2 cellular contexts compared by ENCODE assay signal in the genomic region with DNA sequence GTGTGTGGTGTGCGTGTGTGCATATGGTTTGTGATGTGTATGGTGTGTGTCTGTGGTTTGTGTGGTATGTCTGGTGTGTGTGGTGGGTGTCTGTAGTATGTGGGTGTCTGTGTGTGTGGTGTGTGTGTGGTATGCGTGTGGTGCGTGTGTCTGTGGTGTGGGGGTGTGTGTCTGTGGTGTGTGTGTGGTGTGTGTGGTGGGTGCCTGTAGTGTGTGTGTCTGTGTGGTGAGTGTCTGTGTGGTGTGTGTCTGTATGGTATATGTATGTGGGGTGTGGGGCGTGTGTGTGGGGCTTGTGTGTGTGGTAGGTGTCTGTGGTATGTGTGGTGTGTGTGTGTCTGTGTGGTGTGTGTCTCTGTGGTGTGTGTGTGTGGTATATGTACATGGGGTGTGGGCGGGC.
TF ChIP-seq lines count a peak whose summit lies in the region.

No MANE protein-coding gene starts in this region.

TF ChIP-seq in HEK293, 187 proteins besides CTCF, POLR2A, EP300 and RAD21:
- TF ChIP-seq EGR2 (tag by site-specific recombination; IDR thresholded peaks at IDR 0.05; ENCODE audit: low read depth) (peak; percentile 48; the same call in 1 of the 2 replicates), ZNF473 (tag by site-specific recombination; IDR thresholded peaks at IDR 0.05) (0 out of 2 replicates have a peak, but pooled peaks have one; percentile 49), ZNF140 (tag by site-specific recombination; IDR thresholded peaks at IDR 0.05) (no peak), ZNF112 (tag by site-specific recombination; IDR thresholded peaks at IDR 0.05) (no peak), ZNF670 (tag by site-specific recombination; IDR thresholded peaks at IDR 0.05; ENCODE audit: low read depth) (0 out of 2 replicates have a peak, but pooled peaks have one; percentile 13), ZNF571 (tag by site-specific recombination; IDR thresholded peaks at IDR 0.05) (0 out of 2 replicates have a peak, but pooled peaks have one; percentile 20), MYNN (tag by site-specific recombination; IDR thresholded peaks at IDR 0.05; ENCODE audit: borderline replicate concordance) (no peak)
- TF ChIP-seq, protein P1, sequence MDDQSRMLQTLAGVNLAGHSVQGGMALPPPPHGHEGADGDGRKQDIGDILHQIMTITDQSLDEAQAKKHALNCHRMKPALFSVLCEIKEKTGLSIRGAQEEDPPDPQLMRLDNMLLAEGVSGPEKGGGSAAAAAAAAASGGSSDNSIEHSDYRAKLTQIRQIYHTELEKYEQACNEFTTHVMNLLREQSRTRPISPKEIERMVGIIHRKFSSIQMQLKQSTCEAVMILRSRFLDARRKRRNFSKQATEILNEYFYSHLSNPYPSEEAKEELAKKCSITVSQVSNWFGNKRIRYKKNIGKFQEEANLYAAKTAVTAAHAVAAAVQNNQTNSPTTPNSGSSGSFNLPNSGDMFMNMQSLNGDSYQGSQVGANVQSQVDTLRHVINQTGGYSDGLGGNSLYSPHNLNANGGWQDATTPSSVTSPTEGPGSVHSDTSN (CRISPR knock-in tag; IDR thresholded peaks at IDR 0.05): no peak

TF ChIP-seq in H1, 55 proteins besides CTCF, POLR2A, EP300 and RAD21:
- TF ChIP-seq HDAC6 (IDR thresholded peaks at IDR 0.05; ENCODE audit: low read depth, low read length): no peak
- no peak for TF ChIP-seq KDM5A (IDR thresholded peaks at IDR 0.05; ENCODE audit: low read length)
- no peak for TF ChIP-seq BCL11A (IDR thresholded peaks at IDR 0.05; ENCODE audit: low read depth in 2 of 2, low read length in 2 of 2)
- no peak for TF ChIP-seq CHD2 (IDR thresholded peaks at IDR 0.05; ENCODE audit: low read length)
- no peak for TF ChIP-seq RXRA (IDR thresholded peaks at IDR 0.05; ENCODE audit: insufficient read depth, low read depth, low read length)
- no peak for TF ChIP-seq NRF1 (IDR thresholded peaks at IDR 0.05; ENCODE audit: low read depth, low read length)
- no peak for TF ChIP-seq SIN3A (conservative IDR thresholded peaks at IDR 0.05 in 1 of 2, IDR thresholded peaks at IDR 0.05 in 1 of 2; ENCODE audit: low read depth in 1 of 2, low read length in 2 of 2)
- TF ChIP-seq, protein P2, sequence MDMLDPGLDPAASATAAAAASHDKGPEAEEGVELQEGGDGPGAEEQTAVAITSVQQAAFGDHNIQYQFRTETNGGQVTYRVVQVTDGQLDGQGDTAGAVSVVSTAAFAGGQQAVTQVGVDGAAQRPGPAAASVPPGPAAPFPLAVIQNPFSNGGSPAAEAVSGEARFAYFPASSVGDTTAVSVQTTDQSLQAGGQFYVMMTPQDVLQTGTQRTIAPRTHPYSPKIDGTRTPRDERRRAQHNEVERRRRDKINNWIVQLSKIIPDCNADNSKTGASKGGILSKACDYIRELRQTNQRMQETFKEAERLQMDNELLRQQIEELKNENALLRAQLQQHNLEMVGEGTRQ (IDR thresholded peaks at IDR 0.05; ENCODE audit: low read length): no peak
- TF ChIP-seq, protein P3, sequence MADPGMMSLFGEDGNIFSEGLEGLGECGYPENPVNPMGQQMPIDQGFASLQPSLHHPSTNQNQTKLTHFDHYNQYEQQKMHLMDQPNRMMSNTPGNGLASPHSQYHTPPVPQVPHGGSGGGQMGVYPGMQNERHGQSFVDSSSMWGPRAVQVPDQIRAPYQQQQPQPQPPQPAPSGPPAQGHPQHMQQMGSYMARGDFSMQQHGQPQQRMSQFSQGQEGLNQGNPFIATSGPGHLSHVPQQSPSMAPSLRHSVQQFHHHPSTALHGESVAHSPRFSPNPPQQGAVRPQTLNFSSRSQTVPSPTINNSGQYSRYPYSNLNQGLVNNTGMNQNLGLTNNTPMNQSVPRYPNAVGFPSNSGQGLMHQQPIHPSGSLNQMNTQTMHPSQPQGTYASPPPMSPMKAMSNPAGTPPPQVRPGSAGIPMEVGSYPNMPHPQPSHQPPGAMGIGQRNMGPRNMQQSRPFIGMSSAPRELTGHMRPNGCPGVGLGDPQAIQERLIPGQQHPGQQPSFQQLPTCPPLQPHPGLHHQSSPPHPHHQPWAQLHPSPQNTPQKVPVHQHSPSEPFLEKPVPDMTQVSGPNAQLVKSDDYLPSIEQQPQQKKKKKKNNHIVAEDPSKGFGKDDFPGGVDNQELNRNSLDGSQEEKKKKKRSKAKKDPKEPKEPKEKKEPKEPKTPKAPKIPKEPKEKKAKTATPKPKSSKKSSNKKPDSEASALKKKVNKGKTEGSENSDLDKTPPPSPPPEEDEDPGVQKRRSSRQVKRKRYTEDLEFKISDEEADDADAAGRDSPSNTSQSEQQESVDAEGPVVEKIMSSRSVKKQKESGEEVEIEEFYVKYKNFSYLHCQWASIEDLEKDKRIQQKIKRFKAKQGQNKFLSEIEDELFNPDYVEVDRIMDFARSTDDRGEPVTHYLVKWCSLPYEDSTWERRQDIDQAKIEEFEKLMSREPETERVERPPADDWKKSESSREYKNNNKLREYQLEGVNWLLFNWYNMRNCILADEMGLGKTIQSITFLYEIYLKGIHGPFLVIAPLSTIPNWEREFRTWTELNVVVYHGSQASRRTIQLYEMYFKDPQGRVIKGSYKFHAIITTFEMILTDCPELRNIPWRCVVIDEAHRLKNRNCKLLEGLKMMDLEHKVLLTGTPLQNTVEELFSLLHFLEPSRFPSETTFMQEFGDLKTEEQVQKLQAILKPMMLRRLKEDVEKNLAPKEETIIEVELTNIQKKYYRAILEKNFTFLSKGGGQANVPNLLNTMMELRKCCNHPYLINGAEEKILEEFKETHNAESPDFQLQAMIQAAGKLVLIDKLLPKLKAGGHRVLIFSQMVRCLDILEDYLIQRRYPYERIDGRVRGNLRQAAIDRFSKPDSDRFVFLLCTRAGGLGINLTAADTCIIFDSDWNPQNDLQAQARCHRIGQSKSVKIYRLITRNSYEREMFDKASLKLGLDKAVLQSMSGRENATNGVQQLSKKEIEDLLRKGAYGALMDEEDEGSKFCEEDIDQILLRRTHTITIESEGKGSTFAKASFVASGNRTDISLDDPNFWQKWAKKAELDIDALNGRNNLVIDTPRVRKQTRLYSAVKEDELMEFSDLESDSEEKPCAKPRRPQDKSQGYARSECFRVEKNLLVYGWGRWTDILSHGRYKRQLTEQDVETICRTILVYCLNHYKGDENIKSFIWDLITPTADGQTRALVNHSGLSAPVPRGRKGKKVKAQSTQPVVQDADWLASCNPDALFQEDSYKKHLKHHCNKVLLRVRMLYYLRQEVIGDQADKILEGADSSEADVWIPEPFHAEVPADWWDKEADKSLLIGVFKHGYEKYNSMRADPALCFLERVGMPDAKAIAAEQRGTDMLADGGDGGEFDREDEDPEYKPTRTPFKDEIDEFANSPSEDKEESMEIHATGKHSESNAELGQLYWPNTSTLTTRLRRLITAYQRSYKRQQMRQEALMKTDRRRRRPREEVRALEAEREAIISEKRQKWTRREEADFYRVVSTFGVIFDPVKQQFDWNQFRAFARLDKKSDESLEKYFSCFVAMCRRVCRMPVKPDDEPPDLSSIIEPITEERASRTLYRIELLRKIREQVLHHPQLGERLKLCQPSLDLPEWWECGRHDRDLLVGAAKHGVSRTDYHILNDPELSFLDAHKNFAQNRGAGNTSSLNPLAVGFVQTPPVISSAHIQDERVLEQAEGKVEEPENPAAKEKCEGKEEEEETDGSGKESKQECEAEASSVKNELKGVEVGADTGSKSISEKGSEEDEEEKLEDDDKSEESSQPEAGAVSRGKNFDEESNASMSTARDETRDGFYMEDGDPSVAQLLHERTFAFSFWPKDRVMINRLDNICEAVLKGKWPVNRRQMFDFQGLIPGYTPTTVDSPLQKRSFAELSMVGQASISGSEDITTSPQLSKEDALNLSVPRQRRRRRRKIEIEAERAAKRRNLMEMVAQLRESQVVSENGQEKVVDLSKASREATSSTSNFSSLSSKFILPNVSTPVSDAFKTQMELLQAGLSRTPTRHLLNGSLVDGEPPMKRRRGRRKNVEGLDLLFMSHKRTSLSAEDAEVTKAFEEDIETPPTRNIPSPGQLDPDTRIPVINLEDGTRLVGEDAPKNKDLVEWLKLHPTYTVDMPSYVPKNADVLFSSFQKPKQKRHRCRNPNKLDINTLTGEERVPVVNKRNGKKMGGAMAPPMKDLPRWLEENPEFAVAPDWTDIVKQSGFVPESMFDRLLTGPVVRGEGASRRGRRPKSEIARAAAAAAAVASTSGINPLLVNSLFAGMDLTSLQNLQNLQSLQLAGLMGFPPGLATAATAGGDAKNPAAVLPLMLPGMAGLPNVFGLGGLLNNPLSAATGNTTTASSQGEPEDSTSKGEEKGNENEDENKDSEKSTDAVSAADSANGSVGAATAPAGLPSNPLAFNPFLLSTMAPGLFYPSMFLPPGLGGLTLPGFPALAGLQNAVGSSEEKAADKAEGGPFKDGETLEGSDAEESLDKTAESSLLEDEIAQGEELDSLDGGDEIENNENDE (IDR thresholded peaks at IDR 0.05; ENCODE audit: insufficient replicate concordance, low read length): no peak
- no peak for TF ChIP-seq SUZ12 (IDR thresholded peaks at IDR 0.05; ENCODE audit: low read length)
